In genomic region chr4:154329939-154330338, GRCh38 we compare ENCODE assay signal across 18 cellular contexts.
A peak's percentile ranks its signal among the peaks of the same experiment; 100 is the strongest.
DNase-seq lines count a peak whose midpoint lies in the region; ATAC-seq, FAIRE-seq and TF ChIP-seq lines count a peak whose summit lies in the region.
"Had no signal": no experiment of that assay in that cellular context is flagged by ENCODE, and none has a peak within 500 bp of the region (broad histone marks: within the 10 kb centered on the region; RNA-seq: fewer than 3 reads in every experiment).

No MANE protein-coding gene starts in this region.

- H3K36me3 ChIP-seq in BJ (ENCODE audit: control insufficient read depth, insufficient read depth, low read length): no peaks in the 10 kb centered on the region
- H3K36me3 ChIP-seq: heart left ventricle, SJSA1 had no signal

- peaks cover 27% of the 10 kb centered on the region for H3K27me3 Mint-ChIP-seq in activated CD4-positive, alpha-beta T cell treated with anti-CD3 and anti-CD28 coated beads for 36 hours

- no peak for ATAC-seq in HG03521 (IDR thresholded peaks at IDR 0.05; ENCODE audit: unreplicated experiment)
- ATAC-seq in activated CD4-positive, alpha-beta T cell treated with anti-CD3 and anti-CD28 coated beads for 36 hours: no peak

- DNase-seq in BJ (ENCODE audit: low read depth): peak; percentile 12
- peak; percentile 9 for DNase-seq in RWPE1 (ENCODE audit: low spot score)
- peak; percentile 16 for DNase-seq in fibroblast of peridontal ligament (ENCODE audit: extremely low read depth)
- DNase-seq in renal cortical epithelial cell (ENCODE audit: low read depth): peak; percentile 4
- DNase-seq in T-helper 2 cell: no peak
- no peak for DNase-seq in activated CD4-positive, alpha-beta T cell treated with anti-CD3 and anti-CD28 coated beads for 36 hours
- no peak for DNase-seq in GM12892 (ENCODE audit: insufficient read length)
- DNase-seq: activated effector memory CD4-positive, alpha-beta T cell treated with Interleukin-2 at 50 U/mL for 16 hours; amygdala; KG1; NCI-H1092 treated with DMSO at 0.1 percent for 48 hours; NCI-H748 treated with DMSO at 0.1 percent for 48 hours; T-helper 9 cell had no signal

- POLR2A ChIA-PET in BJ (lab: Charles Lee): no interaction called here
- POLR2A ChIA-PET in RWPE1 (lab: Yijun Ruan, JAX; ENCODE audit: low non-redundant PET): no interaction called here
- POLR2A ChIA-PET in activated CD4-positive, alpha-beta T cell treated with anti-CD3 and anti-CD28 coated beads for 36 hours (lab: Charles Lee): no interaction called here

- no peaks in the 10 kb centered on the region for H3K36me3 Mint-ChIP-seq in activated CD4-positive, alpha-beta T cell treated with anti-CD3 and anti-CD28 coated beads for 36 hours (ENCODE audit: low read depth)

- TF ChIP-seq POLR2A in GM12892 (IDR thresholded peaks at IDR 0.05; ENCODE audit: low read depth, low read length): no peak

- FAIRE-seq in GM12892 (lab: Jason Lieb, UNC): no peak
- FAIRE-seq: keratinocyte had no signal

- H3K27ac ChIP-seq in RWPE1: no peak overlapping the region
- H3K27ac ChIP-seq: SJSA1 had no signal

- no peak overlapping the region for H3K4me3 ChIP-seq in BJ (ENCODE audit: low read depth, low read length)
- H3K4me3 ChIP-seq: heart left ventricle, SJSA1 had no signal

- H3K27me3 ChIP-seq in BJ (ENCODE audit: control insufficient read depth, insufficient read depth, low read length): peaks cover 2% of the 10 kb centered on the region; the same call in 1 of the 2 replicates
- H3K27me3 ChIP-seq: SJSA1 had no signal

- TF ChIP-seq CTCF in BJ (IDR thresholded peaks at IDR 0.05; ENCODE audit: insufficient read depth, low read depth, low read length) (no peak), RWPE1 (conservative IDR thresholded peaks at IDR 0.05; ENCODE audit: low read depth) (no peak)

- intact Hi-C loops in activated CD4-positive, alpha-beta T cell treated with anti-CD3 and anti-CD28 coated beads for 36 hours (cut with DNase I, micrococcal nuclease): loop anchor here (1.0 to 10.0 kb wide), 6 partner anchors 162 to 538 kb away; partner anchors contain the start of gene DCHS2 (in 1 of the 2)

- H3K27ac Mint-ChIP-seq in activated CD4-positive, alpha-beta T cell treated with anti-CD3 and anti-CD28 coated beads for 36 hours: no peak overlapping the region
- H3K27ac Mint-ChIP-seq: stimulated activated naive CD8-positive, alpha-beta T cell treated with anti-CD3 and anti-CD28 coated beads, Interleukin-15, Interleukin-2, amounts not matched to agents 100 ng/mL and 50 ng/mL, for 24 hours had no signal

- peaks cover 11% of the 10 kb centered on the region for H3K4me1 Mint-ChIP-seq in activated CD4-positive, alpha-beta T cell treated with anti-CD3 and anti-CD28 coated beads for 36 hours

- no peaks in the 10 kb centered on the region for H3K9me3 Mint-ChIP-seq in activated CD4-positive, alpha-beta T cell treated with anti-CD3 and anti-CD28 coated beads for 36 hours (ENCODE audit: low read depth)

- no peak overlapping the region for H3K4me3 Mint-ChIP-seq in activated CD4-positive, alpha-beta T cell treated with anti-CD3 and anti-CD28 coated beads for 36 hours
- H3K4me3 Mint-ChIP-seq: stimulated activated naive CD8-positive, alpha-beta T cell treated with anti-CD3 and anti-CD28 coated beads, Interleukin-15, Interleukin-2, amounts not matched to agents 100 ng/mL and 50 ng/mL, for 24 hours had no signal

- CTCF ChIA-PET in BJ (lab: Yijun Ruan, JAX): interaction anchor here (0.8 to 1.4 kb wide), 3 partner anchors 173 to 535 kb away, joined by 3 to 5 read pairs (median 5); no protein-coding TSS in a partner anchor
- CTCF ChIA-PET in RWPE1 (lab: Yijun Ruan, JAX): interaction anchor here (0.9 to 1.4 kb wide), 2 partner anchors 9 to 538 kb away, joined by 4 read pairs; no protein-coding TSS in a partner anchor
- CTCF ChIA-PET in activated CD4-positive, alpha-beta T cell treated with anti-CD3 and anti-CD28 coated beads for 36 hours (lab: Charles Lee): interaction anchor here (1.3 to 1.8 kb wide), 2 partner anchors 13 to 177 kb away, joined by 4 to 7 read pairs; no protein-coding TSS in a partner anchor

Comparison
In these comparisons a context has a peak if more than half of its experiments do, and no peak if none do; other contexts are left out.
1. DNase-seq: peak in BJ (single experiment), RWPE1 (single experiment), fibroblast of peridontal ligament (single experiment) and renal cortical epithelial cell (single experiment); none in T-helper 2 cell (0 of 5), activated CD4-positive, alpha-beta T cell treated with anti-CD3 and anti-CD28 coated beads for 36 hours (single experiment) and GM12892 (single experiment).